Comparison of ENCODE assay signal across 22 cellular contexts in genomic region chr1:46368781-46369180, GRCh38.
"Had no signal": no experiment of that assay in that cellular context is flagged by ENCODE, and none has a peak within 500 bp of the region (broad histone marks: within the 10 kb centered on the region; RNA-seq: fewer than 3 reads in every experiment).

No MANE protein-coding gene starts in this region.

- H3K27me3 ChIP-seq: body of pancreas, dorsolateral prefrontal cortex, ovary, right lobe of liver, upper lobe of left lung had no signal

- H3K36me3 ChIP-seq: ovary had no signal

- H3K27me3 Mint-ChIP-seq: activated B cell treated with CpG ODN at 0.5 μM for 24 hours; activated CD4-positive, alpha-beta memory T cell treated with anti-CD3 and anti-CD28 coated beads, Interleukin-2, amount 10 ng/mL, durations not matched to agents 7 days and 5 days; activated CD8-positive, alpha-beta memory T cell treated with anti-CD3 and anti-CD28 coated beads, Interleukin-2, amount 10 ng/mL, durations not matched to agents 7 days and 5 days; activated naive CD8-positive, alpha-beta T cell; stimulated activated naive CD8-positive, alpha-beta T cell treated with anti-CD3 and anti-CD28 coated beads, Interleukin-15, amount 100 ng/mL, for 72 hours; T-cell had no signal

- H3K4me1 ChIP-seq: right lobe of liver, upper lobe of left lung had no signal

- H3K27ac ChIP-seq: body of pancreas, ovary, right lobe of liver, upper lobe of left lung had no signal

- H3K9me3 ChIP-seq: body of pancreas, ovary, right lobe of liver, upper lobe of left lung had no signal

- H3K4me3 ChIP-seq: body of pancreas, dorsolateral prefrontal cortex, lung, ovary, right lobe of liver, upper lobe of left lung had no signal

- DNase-seq: activated B cell treated with CpG ODN at 0.5 μM for 24 hours; activated CD4-positive, alpha-beta memory T cell treated with anti-CD3 and anti-CD28 coated beads, Interleukin-2, amount 10 ng/mL, durations not matched to agents 7 days and 5 days; activated CD4-positive, alpha-beta T cell treated with anti-CD3 and anti-CD28 coated beads for 48 hours; activated CD8-positive, alpha-beta memory T cell treated with anti-CD3 and anti-CD28 coated beads, Interleukin-2, amount 10 ng/mL, durations not matched to agents 7 days and 5 days; amygdala; body of pancreas; central memory CD4-positive, alpha-beta T cell; dorsolateral prefrontal cortex; endodermal cell; erythroblast; left colon; ovary; right lobe of liver; small intestine; stimulated activated CD4-positive, alpha-beta T cell treated with anti-CD3 and anti-CD28 coated beads, Interleukin-15, amount 100 ng/mL, for 24 hours; stimulated activated CD4-positive, alpha-beta T cell treated with anti-CD3 and anti-CD28 coated beads, Interleukin-2, amount 100 ng/mL, for 48 hours; stimulated activated naive CD8-positive, alpha-beta T cell treated with anti-CD3 and anti-CD28 coated beads, Interleukin-15, amount 100 ng/mL, for 72 hours; T-cell; upper lobe of left lung had no signal

- H3K9me3 Mint-ChIP-seq: activated B cell treated with CpG ODN at 0.5 μM for 24 hours; activated CD4-positive, alpha-beta memory T cell treated with anti-CD3 and anti-CD28 coated beads, Interleukin-2, amount 10 ng/mL, durations not matched to agents 7 days and 5 days; endodermal cell; stimulated activated naive CD8-positive, alpha-beta T cell treated with anti-CD3 and anti-CD28 coated beads, Interleukin-15, amount 100 ng/mL, for 72 hours; T-cell had no signal

- ATAC-seq: activated CD8-positive, alpha-beta memory T cell treated with anti-CD3 and anti-CD28 coated beads, Interleukin-2, amount 10 ng/mL, durations not matched to agents 7 days and 5 days; body of pancreas; left colon; SK-N-SH treated with all-trans-retinoic acid at 6 μM for 48 hours; stimulated activated naive CD8-positive, alpha-beta T cell treated with anti-CD3 and anti-CD28 coated beads, Interleukin-15, amount 100 ng/mL, for 72 hours; T-cell had no signal

- H3K4me3 Mint-ChIP-seq: activated B cell treated with CpG ODN at 0.5 μM for 24 hours; activated CD4-positive, alpha-beta memory T cell treated with anti-CD3 and anti-CD28 coated beads, Interleukin-2, amount 10 ng/mL, durations not matched to agents 7 days and 5 days; activated CD8-positive, alpha-beta memory T cell treated with anti-CD3 and anti-CD28 coated beads, Interleukin-2, amount 10 ng/mL, durations not matched to agents 7 days and 5 days; activated naive CD8-positive, alpha-beta T cell; endodermal cell; stimulated activated naive CD8-positive, alpha-beta T cell treated with anti-CD3 and anti-CD28 coated beads, Interleukin-15, amount 100 ng/mL, for 72 hours; T-cell had no signal

- H3K4me1 Mint-ChIP-seq: stimulated activated naive CD8-positive, alpha-beta T cell treated with anti-CD3 and anti-CD28 coated beads, Interleukin-15, amount 100 ng/mL, for 72 hours; T-cell had no signal

- H3K27ac Mint-ChIP-seq: activated B cell treated with CpG ODN at 0.5 μM for 24 hours; activated CD4-positive, alpha-beta memory T cell treated with anti-CD3 and anti-CD28 coated beads, Interleukin-2, amount 10 ng/mL, durations not matched to agents 7 days and 5 days; activated CD8-positive, alpha-beta memory T cell treated with anti-CD3 and anti-CD28 coated beads, Interleukin-2, amount 10 ng/mL, durations not matched to agents 7 days and 5 days; activated naive CD8-positive, alpha-beta T cell; endodermal cell; T-cell had no signal
